In genomic region chr15:66803182-66803729, GRCh38 we compare ENCODE assay signal across 9 cellular contexts.
DNase-seq lines count a peak whose midpoint lies in the region; ATAC-seq and TF ChIP-seq lines count a peak whose summit lies in the region.
"Had no signal": no experiment of that assay in that cellular context is flagged by ENCODE, and none has a peak within 500 bp of the region (broad histone marks: within the 10 kb centered on the region; RNA-seq: fewer than 3 reads in every experiment).

No MANE protein-coding gene starts in this region.

- H3K36me3 ChIP-seq in A673 (ENCODE audit: insufficient read depth, low read length, poor library complexity, severe bottlenecking): no peaks in the 10 kb centered on the region

- H3K27me3 ChIP-seq in A673 (replicated peaks; ENCODE audit: insufficient read depth, low read depth, low read length, poor library complexity): no peaks in the 10 kb centered on the region

- no TSS peak for BruUV-seq in A673 (replicated peaks; lab: Mats Ljungman, UMichigan)

- no peaks in the 10 kb centered on the region for H3K9me3 ChIP-seq in A673 (ENCODE audit: low read depth, low read length, poor library complexity, severe bottlenecking)

- H3K4me1 ChIP-seq in A673 (ENCODE audit: insufficient read depth, low read length, poor library complexity, severe bottlenecking): peaks cover 24% of the 10 kb centered on the region

- ATAC-seq in HG02588 (IDR thresholded peaks at IDR 0.05; ENCODE audit: unreplicated experiment) (no peak), HG03521 (IDR thresholded peaks at IDR 0.05; ENCODE audit: unreplicated experiment) (no peak), HG03175 (IDR thresholded peaks at IDR 0.05; ENCODE audit: unreplicated experiment) (no peak)
- ATAC-seq: GM12878 had no signal

- DNase-seq in A673 (ENCODE audit: low spot score) (peak; percentile 76), HS-5 (ENCODE audit: low read depth) (peak; percentile 90), iPS-NIHi7 (ENCODE audit: extremely low spot score) (peak; percentile 93), smooth muscle cell of the brain vasculature (ENCODE audit: low read depth, low spot score) (peak; percentile 96)

- H3K9me3 Mint-ChIP-seq in brain: peaks cover 0 to 4% (median 0%) of the 10 kb centered on the region in 5 experiments

- no peak overlapping the region for H3K4me3 ChIP-seq in A673 (ENCODE audit: low read depth, low read length, poor library complexity, severe bottlenecking)
- H3K4me3 ChIP-seq: GM12878 had no signal

- H3K4me1 Mint-ChIP-seq in brain: peaks cover 35% of the 10 kb centered on the region

- intact Hi-C loops in A673 (cut with micrococcal nuclease; ENCODE audit: unreplicated experiment): no loop called here

- peak overlapping the region; percentile 57 for H3K27ac ChIP-seq in A673 (ENCODE audit: low read depth, low read length, poor library complexity, severe bottlenecking)

- no peaks in the 10 kb centered on the region for H3K36me3 Mint-ChIP-seq in brain

- POLR2A ChIA-PET in A673 (lab: Charles Lee; ENCODE audit: low non-redundant PET): interaction anchor here (0.6 kb wide), 1 partner anchor 60 kb away, joined by 4 read pairs; no protein-coding TSS in a partner anchor

- CTCF ChIA-PET in A673 (lab: Charles Lee): no interaction called here

- no peaks in the 10 kb centered on the region for H3K27me3 Mint-ChIP-seq in brain

- no peak for TF ChIP-seq CTCF in A673 (conservative IDR thresholded peaks at IDR 0.05; ENCODE audit: low read depth, low read length)
- no peak for TF ChIP-seq CTCF in brain (conservative IDR thresholded peaks at IDR 0.05)

- peak overlapping the region in 3 of 5 experiments; percentile 88 to 94 (median 93) for H3K27ac Mint-ChIP-seq in brain

- H3K4me3 Mint-ChIP-seq in brain: peak overlapping the region in 1 of 5 experiments; percentile 17
